Comparison of ENCODE assay signal across 10 cellular contexts in genomic region chr2:13522917-13523821, GRCh38.
A peak's percentile ranks its signal among the peaks of the same experiment; 100 is the strongest.
DNase-seq lines count a peak whose midpoint lies in the region; ATAC-seq and TF ChIP-seq lines count a peak whose summit lies in the region.
"Had no signal": no experiment of that assay in that cellular context is flagged by ENCODE, and none has a peak within 500 bp of the region (broad histone marks: within the 10 kb centered on the region; RNA-seq: fewer than 3 reads in every experiment).

No MANE protein-coding gene starts in this region.

- H3K36me3 Mint-ChIP-seq in T-helper 17 cell (ENCODE audit: low read depth): no peaks in the 10 kb centered on the region
- H3K36me3 Mint-ChIP-seq in activated CD4-positive, alpha-beta T cell treated with anti-CD3 and anti-CD28 coated beads, Interleukin-2, amount 10 ng/mL, durations not matched to agents 24 days and 14 days (ENCODE audit: low read depth): no peaks in the 10 kb centered on the region

- H3K4me3 ChIP-seq in Peyer's patch: no peak overlapping the region

- H3K4me1 Mint-ChIP-seq in T-helper 17 cell: no peaks in the 10 kb centered on the region
- no peaks in the 10 kb centered on the region for H3K4me1 Mint-ChIP-seq in activated CD4-positive, alpha-beta T cell treated with anti-CD3 and anti-CD28 coated beads, Interleukin-2, amount 10 ng/mL, durations not matched to agents 24 days and 14 days

- TF ChIP-seq POLR2A in Peyer's patch (IDR thresholded peaks at IDR 0.05): no peak

- H3K4me3 Mint-ChIP-seq in T-helper 17 cell: no peak overlapping the region
- H3K4me3 Mint-ChIP-seq in activated CD4-positive, alpha-beta T cell treated with anti-CD3 and anti-CD28 coated beads, Interleukin-2, amount 10 ng/mL, durations not matched to agents 24 days and 14 days: no peak overlapping the region

- no peak overlapping the region for H3K27ac Mint-ChIP-seq in T-helper 17 cell
- H3K27ac Mint-ChIP-seq in activated CD4-positive, alpha-beta T cell treated with anti-CD3 and anti-CD28 coated beads, Interleukin-2, amount 10 ng/mL, durations not matched to agents 24 days and 14 days: no peak overlapping the region

- H3K36me3 ChIP-seq in Peyer's patch: no peaks in the 10 kb centered on the region

- H3K9me3 ChIP-seq in Peyer's patch: no peaks in the 10 kb centered on the region
- no peaks in the 10 kb centered on the region for H3K9me3 ChIP-seq in T-helper 17 cell (ENCODE audit: control insufficient read depth, low read length, poor library complexity, severe bottlenecking)

- H3K27me3 ChIP-seq in Peyer's patch: no peaks in the 10 kb centered on the region

- H3K27ac ChIP-seq in Peyer's patch: no peak overlapping the region
- H3K27ac ChIP-seq: HL-60 had no signal

- no peaks in the 10 kb centered on the region for H3K27me3 Mint-ChIP-seq in T-helper 17 cell
- H3K27me3 Mint-ChIP-seq in activated CD4-positive, alpha-beta T cell treated with anti-CD3 and anti-CD28 coated beads, Interleukin-2, amount 10 ng/mL, durations not matched to agents 24 days and 14 days: no peaks in the 10 kb centered on the region

- TF ChIP-seq CTCF in Peyer's patch (IDR thresholded peaks at IDR 0.05): no peak

- H3K9me3 Mint-ChIP-seq in activated CD4-positive, alpha-beta T cell treated with anti-CD3 and anti-CD28 coated beads, Interleukin-2, amount 10 ng/mL, durations not matched to agents 24 days and 14 days: peaks cover 4% of the 10 kb centered on the region

- intact Hi-C loops in activated CD4-positive, alpha-beta T cell treated with anti-CD3 and anti-CD28 coated beads, Interleukin-2, amount 10 ng/mL, durations not matched to agents 24 days and 14 days (cut with micrococcal nuclease): no loop called here

- ATAC-seq in GM18868 (IDR thresholded peaks at IDR 0.05; ENCODE audit: unreplicated experiment) (peak; percentile 92), HG02610 (IDR thresholded peaks at IDR 0.05; ENCODE audit: unreplicated experiment) (peak; percentile 92), T-helper 17 cell (no peak)

- DNase-seq in NCI-H69 (lab: John Stamatoyannopoulos, UW) (peak; percentile 30), myocyte (ENCODE audit: low read depth) (peak; percentile 71), Peyer's patch (no peak), T-helper 17 cell (no peak), NCI-H187 (lab: John Stamatoyannopoulos, UW) (no peak)
- DNase-seq in activated CD4-positive, alpha-beta T cell treated with anti-CD3 and anti-CD28 coated beads, Interleukin-2, amount 10 ng/mL, durations not matched to agents 24 days and 14 days: no peak
- DNase-seq: activated CD8-positive, alpha-beta memory T cell treated with anti-CD3 and anti-CD28 coated beads for 24 hours had no signal

- no peaks in the 10 kb centered on the region for H3K4me1 ChIP-seq in Peyer's patch

Comparison
In these comparisons a context has a peak if more than half of its experiments do, and no peak if none do; other contexts are left out.
1. DNase-seq: peak in NCI-H69 (single experiment) and myocyte (single experiment); none in Peyer's patch (0 of 3), T-helper 17 cell (0 of 3), activated CD4-positive, alpha-beta T cell treated with anti-CD3 and anti-CD28 coated beads, Interleukin-2, amount 10 ng/mL, durations not matched to agents 24 days and 14 days (single experiment) and NCI-H187 (0 of 2).